In the genomic region with DNA sequence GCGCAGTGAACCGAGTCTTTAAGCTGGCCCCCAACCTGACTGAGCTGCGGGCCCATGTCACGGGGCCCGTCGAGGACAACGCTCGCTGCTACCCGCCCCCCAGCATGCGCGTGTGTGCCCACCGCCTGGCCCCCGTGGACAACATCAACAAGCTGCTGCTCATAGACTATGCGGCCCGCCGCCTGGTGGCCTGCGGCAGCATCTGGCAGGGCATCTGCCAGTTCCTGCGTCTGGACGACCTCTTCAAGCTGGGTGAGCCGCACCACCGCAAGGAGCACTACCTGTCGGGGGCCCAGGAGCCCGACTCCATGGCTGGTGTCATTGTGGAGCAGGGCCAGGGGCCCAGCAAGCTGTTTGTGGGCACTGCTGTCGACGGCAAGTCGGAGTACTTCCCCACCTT, we compare ENCODE assay signal across 13 cellular contexts. TPM values are rescaled to one million over a fixed set of nuclear protein-coding genes. Genes with fewer than 3 reads are reported as not detected.
DNase-seq lines count a peak whose midpoint lies in the region; ATAC-seq and TF ChIP-seq lines count a peak whose summit lies in the region.
"Had no signal": no experiment of that assay in that cellular context is flagged by ENCODE, and none has a peak within 500 bp of the region (broad histone marks: within the 10 kb centered on the region; RNA-seq: fewer than 3 reads in every experiment).

No MANE protein-coding gene starts in this region.

- H3K4me3 ChIP-seq in AG10803 (ENCODE audit: low read length) (peak overlapping the region; percentile 66), DND-41 (ENCODE audit: low read depth in 1 of 2, low read length in 2 of 2) (no peak overlapping the region), brain microvascular endothelial cell (ENCODE audit: low read depth, low read length) (peak overlapping the region; percentile 71)
- H3K4me3 ChIP-seq in naive thymus-derived CD4-positive, alpha-beta T cell (ENCODE audit: low read length) = no peak overlapping the region
- H3K4me3 ChIP-seq: GM12878, SJCRH30 had no signal

- no peak overlapping the region for H3K9ac ChIP-seq in DND-41 (ENCODE audit: low read depth, low read length)

- peak overlapping the region in 1 of 9 donors; percentile 19 for H3K27ac Mint-ChIP-seq in naive thymus-derived CD4-positive, alpha-beta T cell

- DNase-seq in AG10803 (ENCODE audit: low read depth) (no peak), DND-41 (no peak), brain microvascular endothelial cell (no peak), SHP77 treated with DMSO at 0.1 percent for 48 hours (lab: John Stamatoyannopoulos, UW) (no peak), cerebellar nuclear complex (lab: John Stamatoyannopoulos, UW) (no peak)
- DNase-seq in naive thymus-derived CD4-positive, alpha-beta T cell = no peak
- no peak for DNase-seq in activated effector memory CD4-positive, alpha-beta T cell treated with Interleukin-2 at 50 U/mL for 16 hours
- DNase-seq: activated naive CD4-positive, alpha-beta T cell treated with Interleukin-2 at 50 U/mL for 16 hours; NCI-H526 treated with DMSO at 0.1 percent for 48 hours; SJCRH30 had no signal

- intact Hi-C loops in naive thymus-derived CD4-positive, alpha-beta T cell (cut with micrococcal nuclease) = no loop called here

- peaks cover 30% of the 10 kb centered on the region for H3K36me3 ChIP-seq in DND-41 (ENCODE audit: insufficient read depth, low read length)
- H3K36me3 ChIP-seq in brain microvascular endothelial cell (replicated peaks) = peaks cover 21% of the 10 kb centered on the region
- peaks cover 0 to 28% (median 0%) of the 10 kb centered on the region in 3 experiments for H3K36me3 ChIP-seq in naive thymus-derived CD4-positive, alpha-beta T cell (ENCODE audit: control insufficient read depth in 2 of 3, insufficient read depth in 3 of 3, low read length in 3 of 3)
- H3K36me3 ChIP-seq: SJCRH30 had no signal

- no peaks in the 10 kb centered on the region for H3K27me3 Mint-ChIP-seq in naive thymus-derived CD4-positive, alpha-beta T cell

- peaks cover 14% of the 10 kb centered on the region for H3K79me2 ChIP-seq in DND-41 (ENCODE audit: insufficient read depth, low read length)

- CTCF ChIA-PET in naive thymus-derived CD4-positive, alpha-beta T cell (lab: Charles Lee) = no interaction called here

- peaks cover 25% of the 10 kb centered on the region for H3K4me1 ChIP-seq in DND-41 (ENCODE audit: insufficient read depth, low read length)
- peaks cover 0 to 3% of the 10 kb centered on the region in 2 donors for H3K4me1 ChIP-seq in naive thymus-derived CD4-positive, alpha-beta T cell (ENCODE audit: control insufficient read depth in 2 of 2, insufficient read depth in 2 of 2, low read length in 2 of 2)
- H3K4me1 ChIP-seq: SJCRH30 had no signal

- H3K4me3 Mint-ChIP-seq in naive thymus-derived CD4-positive, alpha-beta T cell = peak overlapping the region in 7 of 10 donors; percentile 4 to 79 (median 25)

- in situ Hi-C loops in brain microvascular endothelial cell (cut with HindIII; ENCODE audit: low pct_ligation_motif_present, low sequenced_read_pairs) = no loop called here

- POLR2A ChIA-PET in naive thymus-derived CD4-positive, alpha-beta T cell (lab: Charles Lee) = interaction anchor here (0.8 to 6.2 kb wide), 5 partner anchors 17 to 87 kb away, joined by 3 to 31 read pairs (median 3); partner anchors contain the start of genes IKBKG and LAGE3

- 0 out of 2 replicates have a peak overlapping the region, but pooled peaks have one; percentile 22 for H3K4me2 ChIP-seq in DND-41 (ENCODE audit: insufficient read depth, low read length)

- H3K9me3 Mint-ChIP-seq in naive thymus-derived CD4-positive, alpha-beta T cell = peaks cover 0 to 4% (median 0%) of the 10 kb centered on the region in 11 donors

- peaks cover 4 to 16% (median 9%) of the 10 kb centered on the region in 7 donors for H3K4me1 Mint-ChIP-seq in naive thymus-derived CD4-positive, alpha-beta T cell

- peaks cover 10% of the 10 kb centered on the region; the same call in 1 of the 2 replicates for H4K20me1 ChIP-seq in DND-41 (ENCODE audit: insufficient read depth, low read length)

- no peaks in the 10 kb centered on the region for H3K9me3 ChIP-seq in DND-41 (ENCODE audit: insufficient read depth, low read length, severe bottlenecking)
- H3K9me3 ChIP-seq in naive thymus-derived CD4-positive, alpha-beta T cell (ENCODE audit: control insufficient read depth in 2 of 3, low read length in 3 of 3) = no peaks in the 10 kb centered on the region
- H3K9me3 ChIP-seq: SJCRH30 had no signal

- ATAC-seq in DND-41 (ENCODE audit: insufficient read depth, low read depth) (no peak), HG03439 (IDR thresholded peaks at IDR 0.05; ENCODE audit: unreplicated experiment) (no peak)
- no peak for ATAC-seq in naive thymus-derived CD4-positive, alpha-beta T cell
- ATAC-seq: activated CD4-positive, CD25-positive, alpha-beta regulatory T cell treated with anti-CD3 and anti-CD28 coated beads, Interleukin-2, amount 50 U/mL, for 24 hours; GM12878 had no signal

- H3K27me3 ChIP-seq in DND-41 (ENCODE audit: insufficient read depth, low read length, poor library complexity) (no peaks in the 10 kb centered on the region), brain microvascular endothelial cell (replicated peaks) (no peaks in the 10 kb centered on the region)
- H3K27me3 ChIP-seq in naive thymus-derived CD4-positive, alpha-beta T cell (ENCODE audit: control insufficient read depth in 2 of 2, insufficient read depth in 2 of 2, low read length in 2 of 2) = no peaks in the 10 kb centered on the region
- H3K27me3 ChIP-seq: SJCRH30 had no signal

- peaks cover 0 to 2% (median 0%) of the 10 kb centered on the region in 5 donors for H3K36me3 Mint-ChIP-seq in naive thymus-derived CD4-positive, alpha-beta T cell

- TF ChIP-seq CTCF in AG10803 (conservative IDR thresholded peaks at IDR 0.05; ENCODE audit: low read length) (peak; percentile 41), DND-41 (IDR thresholded peaks at IDR 0.05; ENCODE audit: borderline replicate concordance, extremely low read depth, low read length, poor library complexity, severe bottlenecking) (no peak), brain microvascular endothelial cell (IDR thresholded peaks at IDR 0.05; ENCODE audit: low read depth, low read length, missing control alignments) (peak; percentile 18)

- H2AFZ ChIP-seq in DND-41 (ENCODE audit: low read depth, low read length) = no peak overlapping the region

- H3K27ac ChIP-seq in DND-41 (ENCODE audit: low read length) = no peak overlapping the region
- no peak overlapping the region for H3K27ac ChIP-seq in brain microvascular endothelial cell
- no peak overlapping the region for H3K27ac ChIP-seq in naive thymus-derived CD4-positive, alpha-beta T cell (ENCODE audit: low read depth, low read length)
- H3K27ac ChIP-seq: SJCRH30 had no signal

RNA-seq across cellular contexts. Expression of gene PLXNA3, which starts 2.2 kb away (rescaled TPM):
- total RNA-seq in naive thymus-derived CD4-positive, alpha-beta T cell = 10 to 100 TPM; 32.9 to 45.7 (median 43.3) TPM
- polyA plus RNA-seq in naive thymus-derived CD4-positive, alpha-beta T cell = 1 to 10 TPM in 1 of 2 donors, under 1 TPM in 1; 0.93 to 1.2 TPM

RNA-seq across cellular contexts. Expression of gene FAM50A, which starts 16.4 kb away (rescaled TPM):
- 10 to 100 TPM; 47.2 to 76.5 (median 49.3) TPM for total RNA-seq in naive thymus-derived CD4-positive, alpha-beta T cell
- 10 to 100 TPM; 19.9 to 40.7 TPM for polyA plus RNA-seq in naive thymus-derived CD4-positive, alpha-beta T cell

RNA-seq across cellular contexts. Expression of gene LAGE3, which starts 18.8 kb away (rescaled TPM):
- 10 to 100 TPM; 11.6 to 57.0 (median 20.4) TPM for total RNA-seq in naive thymus-derived CD4-positive, alpha-beta T cell
- polyA plus RNA-seq in naive thymus-derived CD4-positive, alpha-beta T cell = 10 to 100 TPM; 78.1 to 85.1 TPM

RNA-seq across cellular contexts. Expression of gene GDI1, which starts 23.4 kb away (rescaled TPM):
- total RNA-seq in naive thymus-derived CD4-positive, alpha-beta T cell = 100 to 1,000 TPM; 106 to 174 (median 140) TPM
- polyA plus RNA-seq in naive thymus-derived CD4-positive, alpha-beta T cell = 10 to 100 TPM; 18.8 to 28.6 TPM

RNA-seq across cellular contexts. Expression of gene UBL4A, which starts 26.1 kb away (rescaled TPM):
- 10 to 100 TPM in 4 of 5 experiments, 1 to 10 TPM in 1; 9.2 to 41.5 (median 32.5) TPM for total RNA-seq in naive thymus-derived CD4-positive, alpha-beta T cell
- polyA plus RNA-seq in naive thymus-derived CD4-positive, alpha-beta T cell = 10 to 100 TPM; 46.0 to 65.7 TPM

Comparison
In these comparisons a context has a peak if more than half of its experiments do, and no peak if none do; other contexts are left out.
1. H3K4me3 ChIP-seq: peak in AG10803 (single experiment) and brain microvascular endothelial cell (single experiment); none in DND-41 (0 of 2) and naive thymus-derived CD4-positive, alpha-beta T cell (single experiment).